ENCODE assay signal across 11 cellular contexts in genomic region chr3:118782755-118783202, GRCh38.
DNase-seq lines count a peak whose midpoint lies in the region; ATAC-seq and TF ChIP-seq lines count a peak whose summit lies in the region.
"Had no signal": no experiment of that assay in that cellular context is flagged by ENCODE, and none has a peak within 500 bp of the region (broad histone marks: within the 10 kb centered on the region; RNA-seq: fewer than 3 reads in every experiment).

No MANE protein-coding gene starts in this region.

- no peaks in the 10 kb centered on the region for H3K27me3 ChIP-seq in uterus

- H3K9me3 ChIP-seq in uterus = no peaks in the 10 kb centered on the region

- H3K27ac ChIP-seq in uterus = no peak overlapping the region
- H3K27ac ChIP-seq: WERI-Rb-1 had no signal

- ATAC-seq in GM18858 (IDR thresholded peaks at IDR 0.05; ENCODE audit: unreplicated experiment) = peak; percentile 95
- peak; percentile 93 for ATAC-seq in GM21717 (IDR thresholded peaks at IDR 0.05; ENCODE audit: unreplicated experiment)
- ATAC-seq in HG03439 (IDR thresholded peaks at IDR 0.05; ENCODE audit: unreplicated experiment) = peak; percentile 90

- no peaks in the 10 kb centered on the region for H3K4me1 ChIP-seq in uterus

- DNase-seq in epithelial cell of proximal tubule (ENCODE audit: low read depth) (peak; percentile 37), HuH-7.5 (ENCODE audit: low spot score) (no peak), NOMO-1 (lab: John Stamatoyannopoulos, UW; ENCODE audit: unreplicated experiment in 2 of 2) (no peak), globus pallidus (ENCODE audit: low spot score) (no peak), uterus (no peak)
- DNase-seq: NCI-H1436 treated with DMSO at 0.1 percent for 48 hours, nucleus accumbens, WERI-Rb-1 had no signal

- TF ChIP-seq POLR2A in uterus (IDR thresholded peaks at IDR 0.05) = no peak

- H3K36me3 ChIP-seq in uterus = no peaks in the 10 kb centered on the region
- H3K36me3 ChIP-seq: WERI-Rb-1 had no signal

- intact Hi-C loops in uterus (cut with DNase I; ENCODE audit: low total_unique reads) = no loop called here

- H3K4me3 ChIP-seq in epithelial cell of proximal tubule (ENCODE audit: low read depth, low read length) (no peak overlapping the region), uterus (no peak overlapping the region)

- no peak for TF ChIP-seq CTCF in epithelial cell of proximal tubule (conservative IDR thresholded peaks at IDR 0.05; ENCODE audit: low read depth, low read length)
- TF ChIP-seq CTCF in uterus (IDR thresholded peaks at IDR 0.05) = no peak
